ENCODE assay signal across 13 cellular contexts in the genomic region with DNA sequence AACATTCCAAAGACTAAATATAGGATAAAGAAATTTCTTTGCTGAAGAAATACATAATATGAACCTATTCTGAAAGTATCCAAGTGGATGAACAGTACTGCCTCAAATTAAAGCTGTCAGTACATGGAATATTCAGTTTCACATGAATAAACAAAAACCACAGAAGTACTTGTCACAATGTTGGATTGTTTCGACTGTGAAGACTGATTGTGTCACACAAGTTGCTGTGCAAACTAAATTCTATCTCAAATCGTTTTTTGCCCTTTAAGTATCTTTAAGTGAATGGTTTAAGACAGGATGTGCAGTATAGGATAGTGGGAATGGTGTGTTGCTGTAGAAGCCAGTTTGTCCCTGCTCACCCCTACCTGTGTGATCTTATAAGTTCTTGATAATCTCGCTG.
A peak's percentile ranks its signal among the peaks of the same experiment; 100 is the strongest.
DNase-seq lines count a peak whose midpoint lies in the region; ATAC-seq and TF ChIP-seq lines count a peak whose summit lies in the region.
"Had no signal": no experiment of that assay in that cellular context is flagged by ENCODE, and none has a peak within 500 bp of the region (broad histone marks: within the 10 kb centered on the region; RNA-seq: fewer than 3 reads in every experiment).

No MANE protein-coding gene starts in this region.

- peaks cover 88% of the 10 kb centered on the region for H3K4me1 Mint-ChIP-seq in nephron

- peak overlapping the region; percentile 86 to 95 (median 87) for H3K4me3 Mint-ChIP-seq in nephron
- H3K4me3 Mint-ChIP-seq: naive B cell had no signal

- no peaks in the 10 kb centered on the region for H3K27me3 ChIP-seq in BE2C
- no peaks in the 10 kb centered on the region for H3K27me3 ChIP-seq in vagina

- no peak for TF ChIP-seq CTCF in BE2C (IDR thresholded peaks at IDR 0.05; ENCODE audit: low read depth, low read length)
- TF ChIP-seq CTCF in nephron (IDR thresholded peaks at IDR 0.05; ENCODE audit: unreplicated experiment in 3 of 3): no peak
- no peak for TF ChIP-seq CTCF in vagina (IDR thresholded peaks at IDR 0.05)

- H3K36me3 Mint-ChIP-seq in nephron (ENCODE audit: low read depth): peaks cover 4% of the 10 kb centered on the region

- H3K27ac Mint-ChIP-seq in nephron: peak overlapping the region; percentile 96 to 97 (median 96)
- H3K27ac Mint-ChIP-seq: activated T-helper 2 cell treated with anti-CD3 and anti-CD28 coated beads, Interferon-gamma antibody, Interleukin-2, Interleukin-4, amounts not matched to agents 10 μg/mL and 5 μg/mL and 100 μg/mL, durations not matched to agents 14 hours and 24 hours and 36 hours had no signal

- H3K36me3 ChIP-seq in BE2C: no peaks in the 10 kb centered on the region
- H3K36me3 ChIP-seq in vagina: no peaks in the 10 kb centered on the region

- no peaks in the 10 kb centered on the region for H3K27me3 Mint-ChIP-seq in nephron (ENCODE audit: low read depth)
- H3K27me3 Mint-ChIP-seq: naive B cell had no signal

- ATAC-seq in GM21528 (IDR thresholded peaks at IDR 0.05; ENCODE audit: low FRiP score, unreplicated experiment): no peak
- ATAC-seq: left ventricle myocardium superior had no signal

- intact Hi-C loops in vagina (cut with DNase I): no loop called here

- no peak for TF ChIP-seq POLR2A in vagina (IDR thresholded peaks at IDR 0.05)

- peak overlapping the region; percentile 84 for H3K4me3 ChIP-seq in BE2C (ENCODE audit: low read depth, low read length)
- no peak overlapping the region for H3K4me3 ChIP-seq in vagina

- H3K27ac ChIP-seq in epithelial cell of prostate: peak overlapping the region; percentile 68
- H3K27ac ChIP-seq in vagina: no peak overlapping the region

- H3K4me1 ChIP-seq in BE2C (peaks cover 33% of the 10 kb centered on the region), vagina (peaks cover 62% of the 10 kb centered on the region)

- no peaks in the 10 kb centered on the region for H3K9me3 Mint-ChIP-seq in nephron
- H3K9me3 Mint-ChIP-seq: activated T-helper 2 cell treated with anti-CD3 and anti-CD28 coated beads, Interferon-gamma antibody, Interleukin-2, Interleukin-4, amounts not matched to agents 10 μg/mL and 5 μg/mL and 100 μg/mL, durations not matched to agents 14 hours and 24 hours and 36 hours; naive B cell had no signal

- in situ Hi-C loops in SK-MEL-5 (cut with HindIII; ENCODE audit: low pct_unique_long_range_greater_than_20kb, low sequenced_read_pairs): no loop called here

- no peak for DNase-seq in BE2C
- peak; percentile 92 for DNase-seq in SK-MEL-5 (ENCODE audit: low read depth, low spot score)
- DNase-seq in epithelial cell of prostate (ENCODE audit: low read depth, low spot score): no peak
- no peak for DNase-seq in vagina (ENCODE audit: extremely low spot score in 2 of 2)
- no peak for DNase-seq in nucleus accumbens (lab: John Stamatoyannopoulos, UW)
- no peak for DNase-seq in amygdala (lab: John Stamatoyannopoulos, UW)
- DNase-seq: left ventricle myocardium superior, naive B cell, retina, T-helper 1 cell had no signal

- no peaks in the 10 kb centered on the region for H3K9me3 ChIP-seq in BE2C
- H3K9me3 ChIP-seq in vagina: no peaks in the 10 kb centered on the region
